ENCODE assay signal across 21 cellular contexts in the genomic region with DNA sequence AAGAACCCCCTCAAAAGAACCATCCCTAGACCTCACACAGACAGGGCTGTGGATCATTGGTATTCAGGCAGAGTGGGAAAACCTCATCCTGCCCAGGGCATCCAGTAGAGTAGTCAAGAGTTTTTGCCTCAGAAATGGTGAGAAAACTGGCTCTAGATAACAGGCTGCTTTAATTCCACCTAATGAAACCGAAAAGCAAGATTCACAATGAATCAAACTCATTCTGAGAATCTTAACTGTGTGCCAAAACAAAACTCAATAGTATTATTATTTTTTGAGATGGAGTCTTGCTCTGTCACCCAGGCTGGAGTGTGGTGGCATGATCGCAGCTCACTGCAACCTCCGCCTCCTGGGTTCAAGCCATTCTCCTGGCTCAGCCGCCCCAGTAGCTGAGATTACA. TPM values are rescaled to one million over a fixed set of nuclear protein-coding genes. Genes with fewer than 3 reads are reported as not detected.
"Had no signal": no experiment of that assay in that cellular context is flagged by ENCODE, and none has a peak within 500 bp of the region (broad histone marks: within the 10 kb centered on the region; RNA-seq: fewer than 3 reads in every experiment).

No MANE protein-coding gene starts in this region.

- DNase-seq: dermis blood vessel endothelial cell; dorsolateral prefrontal cortex; effector CD4-positive, alpha-beta T cell; effector memory CD4-positive, alpha-beta T cell; foreskin keratinocyte; heart left ventricle; hypothalamus; immature natural killer cell; islet precursor cell; left cardiac atrium; left lung; left ventricle myocardium superior; lower lobe of right lung; mesenchymal stem cell; mucosa of descending colon; naive B cell had no signal

- H3K4me3 Mint-ChIP-seq: immature natural killer cell, mesothelial cell of epicardium had no signal

- H3K36me3 Mint-ChIP-seq: immature natural killer cell, mesothelial cell of epicardium, naive B cell had no signal

- H3K9me3 Mint-ChIP-seq: immature natural killer cell, mesothelial cell of epicardium, naive B cell had no signal

- H3K4me1 Mint-ChIP-seq: immature natural killer cell, mesothelial cell of epicardium had no signal

- ATAC-seq: foreskin keratinocyte, gastroesophageal sphincter, heart left ventricle, left cardiac atrium, left lung, left ventricle myocardium superior, lower lobe of right lung, mucosa of descending colon had no signal

- H3K27ac Mint-ChIP-seq: immature natural killer cell, mesothelial cell of epicardium had no signal

RNA-seq across cellular contexts. Expression of a gene that starts 49.5 kb away (rescaled TPM):
- total RNA-seq: dermis blood vessel endothelial cell, epithelial cell of proximal tubule, foreskin keratinocyte, kidney epithelial cell, lung microvascular endothelial cell had no signal
